ENCODE assay signal across 25 cellular contexts in the genomic region with DNA sequence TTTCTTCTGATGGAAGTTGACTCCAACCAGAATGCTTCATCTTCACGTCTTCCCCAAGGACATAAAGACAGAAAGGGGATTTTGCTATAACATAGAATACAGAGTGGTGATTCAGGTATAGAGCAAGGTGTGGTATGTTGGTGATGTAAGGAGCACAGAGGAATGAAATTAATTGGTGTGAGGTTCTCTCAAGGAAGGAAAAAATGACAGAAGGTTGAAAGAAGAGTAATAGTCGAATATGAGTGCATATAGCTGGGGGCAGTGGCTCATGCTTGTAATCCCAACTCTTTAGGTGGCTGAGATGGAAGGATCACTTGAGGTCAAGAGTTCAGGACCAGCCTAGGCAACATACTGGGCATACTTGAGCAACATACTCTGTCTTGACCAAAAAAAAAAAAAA.
"Had no signal": no experiment of that assay in that cellular context is flagged by ENCODE, and none has a peak within 500 bp of the region (broad histone marks: within the 10 kb centered on the region; RNA-seq: fewer than 3 reads in every experiment).

No MANE protein-coding gene starts in this region.

- H3K4me3 Mint-ChIP-seq: activated B cell treated with CpG ODN at 0.5 μM for 24 hours, T-cell had no signal

- H3K27ac Mint-ChIP-seq: activated B cell treated with CpG ODN at 0.5 μM for 24 hours, T-cell had no signal

- H3K27me3 Mint-ChIP-seq: activated B cell treated with CpG ODN at 0.5 μM for 24 hours, T-cell had no signal

- H3K9me3 ChIP-seq: ascending aorta, body of pancreas had no signal

- H3K4me1 Mint-ChIP-seq: activated B cell treated with CpG ODN at 0.5 μM for 24 hours had no signal

- H3K27ac ChIP-seq: ascending aorta, body of pancreas had no signal

- FAIRE-seq: bronchial epithelial cell, HepG2, TTC549 had no signal

- ATAC-seq: body of pancreas, HepG2, T-cell had no signal

- H3K9me3 Mint-ChIP-seq: activated B cell treated with CpG ODN at 0.5 μM for 24 hours, T-cell had no signal

- DNase-seq: activated B cell treated with CpG ODN at 0.5 μM for 24 hours; activated CD4-positive, alpha-beta T cell treated with anti-CD3 and anti-CD28 coated beads for 1 hour; activated CD4-positive, alpha-beta T cell treated with anti-CD3 and anti-CD28 coated beads, Interleukin-2, amount 50 U/mL, for 4 hours; activated CD8-positive, alpha-beta memory T cell treated with anti-CD3 and anti-CD28 coated beads for 24 hours; activated naive CD4-positive, alpha-beta T cell treated with anti-CD3 and anti-CD28 coated beads, Interleukin-2, amount 50 U/mL, for 16 hours; activated T-cell treated with anti-CD3 and anti-CD28 coated beads, Interleukin-2, amount 50 U/mL, for 48 hours; amniotic stem cell; body of pancreas; central memory CD4-positive, alpha-beta T cell; Karpas-422; NCI-H1048; NCI-H146; NCI-H2029; NCI-H2107; NCI-H2171 treated with DMSO at 0.1 percent for 48 hours; NCI-H526 treated with DMSO at 0.1 percent for 48 hours; NCI-H82; SIG-M5; T-cell; T-helper 2 cell; T1000 had no signal

- H3K27me3 ChIP-seq: ascending aorta, body of pancreas had no signal

- H3K4me3 ChIP-seq: ascending aorta, body of pancreas had no signal
